Comparison of ENCODE assay signal across 8 cellular contexts in genomic region chr5:73596705-73597328, GRCh38. TPM values are rescaled to one million over a fixed set of nuclear protein-coding genes. Genes with fewer than 3 reads are reported as not detected.
DNase-seq lines count a peak whose midpoint lies in the region; ATAC-seq and TF ChIP-seq lines count a peak whose summit lies in the region.

No MANE protein-coding gene starts in this region.

- TF ChIP-seq CTCF in colonic mucosa (IDR thresholded peaks at IDR 0.05) (peak; percentile 43), progenitor cell of endocrine pancreas (IDR thresholded peaks at IDR 0.05; ENCODE audit: unreplicated experiment) (peak; percentile 70)

- peaks cover 8% of the 10 kb centered on the region for H3K27me3 Mint-ChIP-seq in progenitor cell of endocrine pancreas

- DNase-seq in A172 (ENCODE audit: low spot score) (peak; percentile 51), ELR (ENCODE audit: low read depth) (peak; percentile 82), NCI-H524 treated with DMSO at 0.1 percent for 48 hours (lab: John Stamatoyannopoulos, UW) (peak; percentile 45), colonic mucosa (peak; percentile 53), progenitor cell of endocrine pancreas (ENCODE audit: low spot score, unreplicated experiment) (no peak), AG08395 (ENCODE audit: low spot score) (no peak), epidermal melanocyte (ENCODE audit: insufficient read length, low spot score) (no peak)

- no peaks in the 10 kb centered on the region for H3K4me1 Mint-ChIP-seq in progenitor cell of endocrine pancreas (ENCODE audit: low read depth)

- no peak for ATAC-seq in GM19351 (IDR thresholded peaks at IDR 0.05; ENCODE audit: unreplicated experiment)

- peaks cover 12% of the 10 kb centered on the region for H3K9me3 Mint-ChIP-seq in progenitor cell of endocrine pancreas (ENCODE audit: low read depth)

- no peaks in the 10 kb centered on the region for H3K9me3 ChIP-seq in colonic mucosa

- H3K4me3 Mint-ChIP-seq in progenitor cell of endocrine pancreas (ENCODE audit: low read depth), result no peak overlapping the region

- no peaks in the 10 kb centered on the region for H3K36me3 ChIP-seq in colonic mucosa

- no peak overlapping the region for H3K4me3 ChIP-seq in colonic mucosa

- no peak overlapping the region for H3K9ac ChIP-seq in colonic mucosa (ENCODE audit: low read depth in 2 of 2, low read length in 2 of 2)

- H3K27ac Mint-ChIP-seq in progenitor cell of endocrine pancreas, result no peak overlapping the region

- no peaks in the 10 kb centered on the region for H3K27me3 ChIP-seq in colonic mucosa

- intact Hi-C loops in colonic mucosa (cut with DNase I), result no loop called here

- H3K27ac ChIP-seq in colonic mucosa, result no peak overlapping the region

- no peaks in the 10 kb centered on the region for H3K36me3 Mint-ChIP-seq in progenitor cell of endocrine pancreas (ENCODE audit: insufficient read depth)

- no peaks in the 10 kb centered on the region for H3K4me1 ChIP-seq in colonic mucosa

RNA-seq across cellular contexts. Expression of gene ARHGEF28, which starts 29.2 kb away (rescaled TPM):
- total RNA-seq in A172 (2014; rRNA removed; shearing (Covaris generic)), result 15.7 and 15.9 TPM in 2 replicates
- 1 to 10 TPM; 7.6 to 8.0 TPM for total RNA-seq in colonic mucosa
- 15.0 and 17.0 TPM in 2 replicates for total RNA-seq in progenitor cell of endocrine pancreas

RNA-seq across cellular contexts. Expression of gene UTP15, which starts 31.3 kb away (rescaled TPM):
- 36.7 and 40.3 TPM in 2 replicates for total RNA-seq in A172 (2014; rRNA removed; shearing (Covaris generic))
- total RNA-seq in colonic mucosa (10 to 100 TPM in 1 of 2 donors, 1 to 10 TPM in 1; 9.4 to 13.9 TPM), progenitor cell of endocrine pancreas (20.6 and 21.8 TPM in 2 replicates)

RNA-seq across cellular contexts. Expression of gene ANKRA2, which starts 31.4 kb away (rescaled TPM):
- 21.0 and 41.5 TPM in 2 replicates for total RNA-seq in A172 (2014; rRNA removed; shearing (Covaris generic))
- total RNA-seq in colonic mucosa (10 to 100 TPM; 17.5 to 18.3 TPM), progenitor cell of endocrine pancreas (27.3 and 28.4 TPM in 2 replicates)

Comparison
In these comparisons a context has a peak if more than half of its experiments do, and no peak if none do; other contexts are left out.
1. DNase-seq: peak in A172 (single experiment), ELR (single experiment), NCI-H524 treated with DMSO at 0.1 percent for 48 hours (single experiment) and colonic mucosa (single experiment); none in progenitor cell of endocrine pancreas (single experiment), AG08395 (single experiment) and epidermal melanocyte (single experiment).